ENCODE assay signal across 19 cellular contexts in the genomic region with DNA sequence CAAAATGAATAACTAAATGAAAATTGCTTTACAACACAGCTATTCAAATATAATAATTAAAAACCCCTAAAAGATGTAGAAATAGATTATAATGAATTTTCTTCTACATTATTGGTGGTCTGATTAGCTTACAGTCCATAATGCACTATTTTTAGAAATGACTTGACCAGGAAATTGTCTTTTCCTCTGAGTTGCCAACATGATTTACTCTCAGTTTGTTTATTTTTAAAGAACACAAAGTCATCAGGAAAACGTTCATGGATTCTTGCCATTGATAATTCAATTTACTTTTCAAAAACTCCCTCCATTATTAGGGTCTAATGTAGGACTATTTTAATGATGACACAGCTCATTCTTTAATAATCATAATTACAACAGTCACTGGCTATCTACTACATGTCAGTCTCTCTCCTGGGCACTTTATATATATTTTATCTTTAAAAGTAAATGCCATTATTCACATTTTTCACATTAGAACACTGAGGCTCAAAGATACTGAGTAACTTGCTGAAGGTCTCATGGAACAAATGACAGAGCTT. TPM values are rescaled to one million over a fixed set of nuclear protein-coding genes. Genes with fewer than 3 reads are reported as not detected.
DNase-seq lines count a peak whose midpoint lies in the region; ATAC-seq and TF ChIP-seq lines count a peak whose summit lies in the region.
"Had no signal": no experiment of that assay in that cellular context is flagged by ENCODE, and none has a peak within 500 bp of the region (broad histone marks: within the 10 kb centered on the region; RNA-seq: fewer than 3 reads in every experiment).

No MANE protein-coding gene starts in this region.

- H3K27me3 ChIP-seq in HUES48 (ENCODE audit: control insufficient read depth, insufficient read depth, low read length) (no peaks in the 10 kb centered on the region; the same call in 1 of the 2 replicates), left lung (no peaks in the 10 kb centered on the region), spleen (replicated peaks in 1 of 7) (no peaks in the 10 kb centered on the region), aorta (ENCODE audit: control insufficient read depth in 1 of 2, insufficient read depth in 2 of 2, low read length in 1 of 2) (no peaks in the 10 kb centered on the region)
- H3K27me3 ChIP-seq: adrenal gland, tibial nerve had no signal

- H3K4me1 ChIP-seq in HUES48 (ENCODE audit: control insufficient read depth, insufficient read depth, low read length) (peaks cover 21% of the 10 kb centered on the region), left lung (no peaks in the 10 kb centered on the region), spleen (peaks cover 0 to 27% (median 0%) of the 10 kb centered on the region in 6 donors), aorta (ENCODE audit: control insufficient read depth in 1 of 2, insufficient read depth in 2 of 2, low read length in 2 of 2) (peaks cover 2 to 3% of the 10 kb centered on the region in 2 donors)
- H3K4me1 ChIP-seq: adrenal gland had no signal

- TF ChIP-seq POLR2A in spleen (IDR thresholded peaks at IDR 0.05): no peak

- no peak overlapping the region for H3K4me3 Mint-ChIP-seq in chondrocyte (ENCODE audit: unreplicated experiment)
- H3K4me3 Mint-ChIP-seq: activated T-helper 1 cell treated with anti-CD3 and anti-CD28 coated beads, Interleukin-12 subunit alpha, Interleukin-12 subunit beta, Interleukin-2, Interleukin-4 antibody, amounts not matched to agents 30 ng/mL and 10 ng/mL and 1 ng/mL, durations not matched to agents 14 hours and 24 hours and 36 hours; natural killer cell treated with Interleukin-12 subunit alpha and Interleukin-12 subunit beta and Interleukin-15 and Interleukin-18, amount 100 ng/mL, for 72 hours; T-cell had no signal

- H3K9me3 Mint-ChIP-seq in chondrocyte (ENCODE audit: low read depth): no peaks in the 10 kb centered on the region
- H3K9me3 Mint-ChIP-seq: activated T-helper 1 cell treated with anti-CD3 and anti-CD28 coated beads, Interleukin-12 subunit alpha, Interleukin-12 subunit beta, Interleukin-2, Interleukin-4 antibody, amounts not matched to agents 30 ng/mL and 10 ng/mL and 1 ng/mL, durations not matched to agents 14 hours and 24 hours and 36 hours; natural killer cell treated with Interleukin-12 subunit alpha and Interleukin-12 subunit beta and Interleukin-15 and Interleukin-18, amount 100 ng/mL, for 72 hours; T-cell; WTC11 had no signal

- H3K9me3 ChIP-seq in HUES48 (ENCODE audit: control insufficient read depth, insufficient read depth, low read length) (no peaks in the 10 kb centered on the region), left lung (no peaks in the 10 kb centered on the region), spleen (no peaks in the 10 kb centered on the region), aorta (ENCODE audit: control insufficient read depth, low read length) (no peaks in the 10 kb centered on the region)
- H3K9me3 ChIP-seq: adrenal gland, tibial nerve had no signal

- TF ChIP-seq CTCF in chondrocyte (IDR thresholded peaks at IDR 0.05): no peak
- no peak for TF ChIP-seq CTCF in left lung (IDR thresholded peaks at IDR 0.05)
- TF ChIP-seq CTCF in spleen (IDR thresholded peaks at IDR 0.05 in 8 of 11, conservative IDR thresholded peaks at IDR 0.05 in 3 of 11): no peak

- H3K27me3 Mint-ChIP-seq in chondrocyte (ENCODE audit: low read depth): no peaks in the 10 kb centered on the region

- 5 to 22% (median 6%) methylated on average over 1 of the region's 1 CpG for WGBS in spleen, 5 donors
- 4 to 8% methylated on average over 1 of the region's 1 CpG for WGBS in aorta, 2 donors

- H3K36me3 ChIP-seq in HUES48 (ENCODE audit: control insufficient read depth, insufficient read depth, low read length) (no peaks in the 10 kb centered on the region), left lung (no peaks in the 10 kb centered on the region), spleen (no peaks in the 10 kb centered on the region), aorta (ENCODE audit: control insufficient read depth in 1 of 2, insufficient read depth in 2 of 2, low read length in 1 of 2) (no peaks in the 10 kb centered on the region)
- H3K36me3 ChIP-seq: adrenal gland, tibial nerve had no signal

- H3K27ac ChIP-seq in HUES48 (ENCODE audit: low read depth, low read length): peak overlapping the region; percentile 81
- H3K27ac ChIP-seq in left lung: peak overlapping the region; percentile 39 to 58
- peak overlapping the region in 7 of 8 donors; percentile 41 to 86 (median 74) for H3K27ac ChIP-seq in spleen
- H3K27ac ChIP-seq in aorta (ENCODE audit: low read depth in 1 of 2, low read length in 2 of 2): no peak overlapping the region

- H3K27ac Mint-ChIP-seq in chondrocyte (ENCODE audit: unreplicated experiment): peak overlapping the region; percentile 73
- H3K27ac Mint-ChIP-seq: activated T-helper 1 cell treated with anti-CD3 and anti-CD28 coated beads, Interleukin-12 subunit alpha, Interleukin-12 subunit beta, Interleukin-2, Interleukin-4 antibody, amounts not matched to agents 30 ng/mL and 10 ng/mL and 1 ng/mL, durations not matched to agents 14 hours and 24 hours and 36 hours; natural killer cell treated with Interleukin-12 subunit alpha and Interleukin-12 subunit beta and Interleukin-15 and Interleukin-18, amount 100 ng/mL, for 72 hours; T-cell had no signal

- H3K4me1 Mint-ChIP-seq in chondrocyte (ENCODE audit: low read depth): peaks cover 31% of the 10 kb centered on the region
- H3K4me1 Mint-ChIP-seq: T-cell had no signal

- H3K4me3 ChIP-seq in HUES48 (ENCODE audit: low read depth, low read length) (peak overlapping the region; percentile 3; the same call in 1 of the 2 replicates), left lung (peak overlapping the region in 1 of 2 donors; percentile 3), spleen (peak overlapping the region in 7 of 8 donors; percentile 17 to 63 (median 31)), aorta (ENCODE audit: low read length in 2 of 2) (no peak overlapping the region)

- intact Hi-C loops in left lung (cut with DNase I) (no loop called here), spleen (cut with DNase I; ENCODE audit: low total_unique reads) (no loop called here), aorta (cut with DNase I) (no loop called here)

- H3K9ac ChIP-seq in HUES48 (ENCODE audit: low read depth, low read length): no peak overlapping the region

- ATAC-seq in left lung (no peak), GM18873 (IDR thresholded peaks at IDR 0.05; ENCODE audit: low FRiP score, unreplicated experiment) (no peak), aorta (ENCODE audit: low FRiP score) (no peak)
- ATAC-seq: natural killer cell treated with Interleukin-12 subunit alpha and Interleukin-12 subunit beta and Interleukin-15 and Interleukin-18, amount 100 ng/mL, for 72 hours; T-cell; WTC11 had no signal

- no peaks in the 10 kb centered on the region for H3K36me3 Mint-ChIP-seq in chondrocyte (ENCODE audit: low read depth)
- H3K36me3 Mint-ChIP-seq: natural killer cell treated with Interleukin-12 subunit alpha and Interleukin-12 subunit beta and Interleukin-15 and Interleukin-18, amount 100 ng/mL, for 72 hours; T-cell; WTC11 had no signal

- no peak for DNase-seq in chondrocyte (ENCODE audit: low spot score)
- DNase-seq in left lung: no peak
- DNase-seq in spleen: no peak
- DNase-seq in activated CD4-positive, alpha-beta T cell treated with anti-CD3 and anti-CD28 coated beads for 4 hours: no peak
- no peak for DNase-seq in HT-29 (ENCODE audit: low spot score)
- DNase-seq in aorta: no peak
- DNase-seq: adrenal gland; C1 segment of cervical spinal cord; hypothalamus; NCI-H1092 treated with DMSO at 0.1 percent for 48 hours; stimulated activated CD4-positive, alpha-beta T cell treated with anti-CD3 and anti-CD28 coated beads, Interleukin-2, amount 100 ng/mL, for 48 hours; stimulated activated CD8-positive, alpha-beta memory T cell treated with anti-CD3 and anti-CD28 coated beads, Interleukin-4, amount 100 ng/mL, for 48 hours; T-cell had no signal

RNA-seq across cellular contexts. Expression of gene TM4SF18, which starts 1.1 kb away (rescaled TPM):
- 0.20 to 1.4 TPM in 2 of 3 replicates, not detected in the other for total RNA-seq in chondrocyte
- total RNA-seq in left lung: 1 to 10 TPM; 8.5 to 8.8 TPM
- total RNA-seq in spleen: 10 to 100 TPM; 14.9 to 97.4 (median 59.7) TPM
- 10 to 100 TPM in 1 of 3 donors, 1 to 10 TPM in 2; 6.6 to 23.1 (median 6.9) TPM for polyA plus RNA-seq in spleen
- 0.29 TPM in 1 of 2 replicates, not detected in the other for total RNA-seq in HT-29 (2014; rRNA removed; shearing (Covaris generic))
- 1 to 10 TPM; 3.1 to 9.0 TPM for total RNA-seq in aorta
- polyA plus RNA-seq in aorta: 1 to 10 TPM in 1 of 2 donors, not detected in 1; 1.6 TPM
- total RNA-seq: activated T-helper 1 cell treated with anti-CD3 and anti-CD28 coated beads, Interleukin-12 subunit alpha, Interleukin-12 subunit beta, Interleukin-2, Interleukin-4 antibody, amounts not matched to agents 30 ng/mL and 10 ng/mL and 1 ng/mL, durations not matched to agents 14 hours and 24 hours and 36 hours; natural killer cell treated with Interleukin-12 subunit alpha and Interleukin-12 subunit beta and Interleukin-15 and Interleukin-18, amount 100 ng/mL, for 72 hours; T-cell had no signal

RNA-seq across cellular contexts. Expression of gene TM4SF1, which starts 45.2 kb away (rescaled TPM):
- total RNA-seq in chondrocyte (42.8 to 60.3 TPM (median 59.9 TPM) in 3 replicates), left lung (100 to 1,000 TPM; 249 to 283 TPM), spleen (100 to 1,000 TPM in 6 of 7 donors, 10 to 100 TPM in 1; 65.6 to 260 (median 182) TPM), aorta (100 to 1,000 TPM; 213 TPM)
- polyA plus RNA-seq in spleen (10 to 100 TPM; 31.0 to 75.3 (median 56.8) TPM), aorta (100 to 1,000 TPM; 117 to 477 TPM)
- 348 and 369 TPM in 2 replicates for total RNA-seq in HT-29 (2014; rRNA removed; shearing (Covaris generic))
- total RNA-seq: natural killer cell treated with Interleukin-12 subunit alpha and Interleukin-12 subunit beta and Interleukin-15 and Interleukin-18, amount 100 ng/mL, for 72 hours had no signal

Comparison
In these comparisons a context has a peak if more than half of its experiments do, and no peak if none do; other contexts are left out.
1. H3K27ac ChIP-seq: peak in HUES48 (single experiment), left lung (2 of 2) and spleen (7 of 8); none in aorta (0 of 2).
2. H3K4me3 ChIP-seq: peak in HUES48 (single experiment) and spleen (7 of 8); none in aorta (0 of 2).